24 cellular contexts compared by ENCODE assay signal in genomic region chr13:99575376-99575775, GRCh38.
"Had no signal": no experiment of that assay in that cellular context is flagged by ENCODE, and none has a peak within 500 bp of the region (broad histone marks: within the 10 kb centered on the region; RNA-seq: fewer than 3 reads in every experiment).

No MANE protein-coding gene starts in this region.

- H3K4me3 ChIP-seq: adrenal gland, esophagus muscularis mucosa, gastrocnemius medialis, pancreas, psoas muscle, tibial artery had no signal

- H3K36me3 ChIP-seq: adrenal gland, esophagus muscularis mucosa, gastrocnemius medialis, neutrophil, pancreas, tibial artery had no signal

- H3K4me3 Mint-ChIP-seq: activated CD4-positive, alpha-beta T cell treated with anti-CD3 and anti-CD28 coated beads, Interleukin-2, amount 10 ng/mL, durations not matched to agents 7 days and 5 days; activated CD8-positive, alpha-beta T cell treated with anti-CD3 and anti-CD28 coated beads for 36 hours; activated naive CD8-positive, alpha-beta T cell; activated T-helper 1 cell treated with anti-CD3 and anti-CD28 coated beads, Interleukin-12 subunit alpha, Interleukin-12 subunit beta, Interleukin-2, Interleukin-4 antibody, amounts not matched to agents 30 ng/mL and 10 ng/mL and 1 ng/mL, durations not matched to agents 14 hours and 24 hours and 36 hours; nephron; stimulated activated naive CD8-positive, alpha-beta T cell treated with anti-CD3 and anti-CD28 coated beads, Interleukin-15, amount 100 ng/mL, for 72 hours had no signal

- ATAC-seq: activated CD4-positive, CD25-positive, alpha-beta regulatory T cell treated with anti-CD3 and anti-CD28 coated beads, Interleukin-2, amount 50 U/mL, for 24 hours; gastrocnemius medialis; left colon; pancreas; psoas muscle; right cardiac atrium; stimulated activated naive CD8-positive, alpha-beta T cell treated with anti-CD3 and anti-CD28 coated beads, Interleukin-15, amount 100 ng/mL, for 72 hours had no signal

- DNase-seq: activated CD4-positive, alpha-beta T cell treated with anti-CD3 and anti-CD28 coated beads, Interleukin-2, amount 10 ng/mL, durations not matched to agents 7 days and 5 days; activated gamma-delta T cell treated with Interleukin-2 at 50 U/mL for 16 hours; adrenal gland; effector memory CD4-positive, alpha-beta T cell; gastrocnemius medialis; hypothalamus; left colon; mesenchymal stem cell; pancreas; psoas muscle; right cardiac atrium; stimulated activated CD4-positive, alpha-beta T cell treated with anti-CD3 and anti-CD28 coated beads, Interleukin-4, amount 100 ng/mL, for 4 hours; stimulated activated naive CD8-positive, alpha-beta T cell treated with anti-CD3 and anti-CD28 coated beads, Interleukin-15, amount 100 ng/mL, for 72 hours; tibial artery had no signal

- H3K27me3 Mint-ChIP-seq: activated CD4-positive, alpha-beta T cell treated with anti-CD3 and anti-CD28 coated beads, Interleukin-2, amount 10 ng/mL, durations not matched to agents 7 days and 5 days; activated CD8-positive, alpha-beta T cell treated with anti-CD3 and anti-CD28 coated beads for 36 hours; activated naive CD8-positive, alpha-beta T cell; stimulated activated naive CD8-positive, alpha-beta T cell treated with anti-CD3 and anti-CD28 coated beads, Interleukin-15, amount 100 ng/mL, for 72 hours had no signal

- H3K27me3 ChIP-seq: adrenal gland, gastrocnemius medialis, pancreas, tibial artery had no signal

- FAIRE-seq: astrocyte, endothelial cell of umbilical vein, keratinocyte, pancreas had no signal

- H3K36me3 Mint-ChIP-seq: activated naive CD8-positive, alpha-beta T cell had no signal

- H3K9me3 ChIP-seq: adrenal gland, esophagus muscularis mucosa, gastrocnemius medialis, neutrophil, pancreas, psoas muscle, tibial artery had no signal

- H3K4me1 ChIP-seq: esophagus muscularis mucosa, gastrocnemius medialis, pancreas, psoas muscle, tibial artery had no signal

- H3K9me3 Mint-ChIP-seq: activated CD4-positive, alpha-beta T cell treated with anti-CD3 and anti-CD28 coated beads, Interleukin-2, amount 10 ng/mL, durations not matched to agents 7 days and 5 days; activated CD8-positive, alpha-beta T cell treated with anti-CD3 and anti-CD28 coated beads for 36 hours; activated T-helper 1 cell treated with anti-CD3 and anti-CD28 coated beads, Interleukin-12 subunit alpha, Interleukin-12 subunit beta, Interleukin-2, Interleukin-4 antibody, amounts not matched to agents 30 ng/mL and 10 ng/mL and 1 ng/mL, durations not matched to agents 14 hours and 24 hours and 36 hours; stimulated activated naive CD8-positive, alpha-beta T cell treated with anti-CD3 and anti-CD28 coated beads, Interleukin-15, amount 100 ng/mL, for 72 hours had no signal

- H3K4me1 Mint-ChIP-seq: stimulated activated naive CD8-positive, alpha-beta T cell treated with anti-CD3 and anti-CD28 coated beads, Interleukin-15, amount 100 ng/mL, for 72 hours had no signal

- H3K27ac Mint-ChIP-seq: activated CD4-positive, alpha-beta T cell treated with anti-CD3 and anti-CD28 coated beads, Interleukin-2, amount 10 ng/mL, durations not matched to agents 7 days and 5 days; activated CD8-positive, alpha-beta T cell treated with anti-CD3 and anti-CD28 coated beads for 36 hours; activated naive CD8-positive, alpha-beta T cell; activated T-helper 1 cell treated with anti-CD3 and anti-CD28 coated beads, Interleukin-12 subunit alpha, Interleukin-12 subunit beta, Interleukin-2, Interleukin-4 antibody, amounts not matched to agents 30 ng/mL and 10 ng/mL and 1 ng/mL, durations not matched to agents 14 hours and 24 hours and 36 hours; nephron; stimulated activated naive CD8-positive, alpha-beta T cell treated with anti-CD3 and anti-CD28 coated beads, Interleukin-15, amount 100 ng/mL, for 72 hours had no signal

- H3K27ac ChIP-seq: adrenal gland, esophagus muscularis mucosa, gastrocnemius medialis, neutrophil, pancreas, psoas muscle, tibial artery had no signal
